Comparison of ENCODE assay signal across 12 cellular contexts in genomic region chr2:240233891-240234502, GRCh38.
DNase-seq lines count a peak whose midpoint lies in the region; ATAC-seq and TF ChIP-seq lines count a peak whose summit lies in the region.
"Had no signal": no experiment of that assay in that cellular context is flagged by ENCODE, and none has a peak within 500 bp of the region (broad histone marks: within the 10 kb centered on the region; RNA-seq: fewer than 3 reads in every experiment).

No MANE protein-coding gene starts in this region.

- 36% methylated on average over 10 of the region's 15 CpGs for WGBS in mammary epithelial cell (ENCODE audit: low coverage, missing lambda C conversion rate)

- POLR2A ChIA-PET in activated naive CD8-positive, alpha-beta T cell treated with anti-CD3 and anti-CD28 coated beads, Interleukin-2, amount 10 ng/mL, durations not matched to agents 7 days and 5 days (lab: Charles Lee) = no interaction called here

- H3K9me3 ChIP-seq in mammary epithelial cell (replicated peaks; ENCODE audit: insufficient read depth, low read length) (peaks cover 5% of the 10 kb centered on the region), lower lobe of right lung (no peaks in the 10 kb centered on the region), uterus (peaks cover 0 to 5% of the 10 kb centered on the region in 2 donors)

- in situ Hi-C loops in mammary epithelial cell (cut with MboI; ENCODE audit: low sequenced_read_pairs in 2 of 2) = loop anchor here (5.0 kb wide), 1 partner anchor 203 kb away; the partner anchor contains the start of gene GPC1 (in 2 of the 2)

- H3K27me3 ChIP-seq in mammary epithelial cell (ENCODE audit: insufficient read depth, low read length) (no peaks in the 10 kb centered on the region), lower lobe of right lung (ENCODE audit: low read depth) (no peaks in the 10 kb centered on the region), uterus (no peaks in the 10 kb centered on the region)

- no peaks in the 10 kb centered on the region for H3K4me1 Mint-ChIP-seq in activated naive CD8-positive, alpha-beta T cell treated with anti-CD3 and anti-CD28 coated beads, Interleukin-2, amount 10 ng/mL, durations not matched to agents 7 days and 5 days
- peaks cover 4% of the 10 kb centered on the region for H3K4me1 Mint-ChIP-seq in activated naive CD8-positive, alpha-beta T cell treated with anti-CD3 and anti-CD28 coated beads, Interleukin-2, amount 50 U/mL, for 24 hours

- H4K20me1 ChIP-seq in mammary epithelial cell (ENCODE audit: insufficient read depth, low read length) = no peaks in the 10 kb centered on the region

- H3K36me3 Mint-ChIP-seq in activated naive CD8-positive, alpha-beta T cell treated with anti-CD3 and anti-CD28 coated beads, Interleukin-2, amount 10 ng/mL, durations not matched to agents 7 days and 5 days = no peaks in the 10 kb centered on the region
- no peaks in the 10 kb centered on the region for H3K36me3 Mint-ChIP-seq in activated naive CD8-positive, alpha-beta T cell treated with anti-CD3 and anti-CD28 coated beads, Interleukin-2, amount 50 U/mL, for 24 hours (ENCODE audit: low read depth)

- ATAC-seq in activated naive CD8-positive, alpha-beta T cell treated with anti-CD3 and anti-CD28 coated beads, Interleukin-2, amount 10 ng/mL, durations not matched to agents 7 days and 5 days (ENCODE audit: low read depth) = no peak
- ATAC-seq in activated naive CD8-positive, alpha-beta T cell treated with anti-CD3 and anti-CD28 coated beads, Interleukin-2, amount 50 U/mL, for 24 hours = no peak
- ATAC-seq in lower lobe of right lung (peak in 1 of 2 donors; percentile 0), HG02678 (IDR thresholded peaks at IDR 0.05; ENCODE audit: unreplicated experiment) (no peak)

- no peak overlapping the region for H3K27ac Mint-ChIP-seq in activated naive CD8-positive, alpha-beta T cell treated with anti-CD3 and anti-CD28 coated beads, Interleukin-2, amount 10 ng/mL, durations not matched to agents 7 days and 5 days
- H3K27ac Mint-ChIP-seq in activated naive CD8-positive, alpha-beta T cell treated with anti-CD3 and anti-CD28 coated beads, Interleukin-2, amount 50 U/mL, for 24 hours = no peak overlapping the region
- H3K27ac Mint-ChIP-seq: activated T-helper 2 cell treated with anti-CD3 and anti-CD28 coated beads, Interferon-gamma antibody, Interleukin-2, Interleukin-4, amounts not matched to agents 10 μg/mL and 5 μg/mL and 100 μg/mL, durations not matched to agents 14 hours and 24 hours and 36 hours had no signal

- no peak overlapping the region for H3K4me3 ChIP-seq in mammary epithelial cell (replicated peaks in 1 of 3; ENCODE audit: insufficient read depth in 1 of 3, low read depth in 2 of 3, low read length in 3 of 3)
- H3K4me3 ChIP-seq in lower lobe of right lung = peak overlapping the region; percentile 8
- H3K4me3 ChIP-seq in uterus = no peak overlapping the region

- H3K27ac ChIP-seq in mammary epithelial cell (ENCODE audit: insufficient read depth, low read depth, low read length) (no peak overlapping the region), lower lobe of right lung (no peak overlapping the region), uterus (peak overlapping the region in 1 of 2 donors; percentile 63)
- H3K27ac ChIP-seq: skin epidermis had no signal

- H3K9me3 Mint-ChIP-seq in activated naive CD8-positive, alpha-beta T cell treated with anti-CD3 and anti-CD28 coated beads, Interleukin-2, amount 10 ng/mL, durations not matched to agents 7 days and 5 days = peaks cover 3% of the 10 kb centered on the region
- H3K9me3 Mint-ChIP-seq in activated naive CD8-positive, alpha-beta T cell treated with anti-CD3 and anti-CD28 coated beads, Interleukin-2, amount 50 U/mL, for 24 hours = peaks cover 8% of the 10 kb centered on the region

- dilution Hi-C loops in mammary epithelial cell (cut with HindIII; ENCODE audit: low sequenced_read_pairs) = loop anchor here (10.0 kb wide), 2 partner anchors 201 to 241 kb away; partner anchors contain the start of gene GPC1

- CTCF ChIA-PET in mammary epithelial cell (lab: Charles Lee; ENCODE audit: low non-redundant PET) = interaction anchor here (0.7 kb wide), 1 partner anchor 70 kb away, joined by 13 read pairs; no protein-coding TSS in a partner anchor

- H3K9ac ChIP-seq in mammary epithelial cell (ENCODE audit: insufficient read depth, low read length) = no peak overlapping the region

- TF ChIP-seq CTCF in mammary epithelial cell (conservative IDR thresholded peaks at IDR 0.05 in 1 of 2, IDR thresholded peaks at IDR 0.05 in 1 of 2; ENCODE audit: extremely low read depth in 1 of 2, insufficient read depth in 1 of 2, low read depth in 1 of 2, low read length in 2 of 2) (no peak), lower lobe of right lung (IDR thresholded peaks at IDR 0.05) (no peak), uterus (IDR thresholded peaks at IDR 0.05) (no peak)

- no peaks in the 10 kb centered on the region for H3K27me3 Mint-ChIP-seq in activated naive CD8-positive, alpha-beta T cell treated with anti-CD3 and anti-CD28 coated beads, Interleukin-2, amount 10 ng/mL, durations not matched to agents 7 days and 5 days
- H3K27me3 Mint-ChIP-seq in activated naive CD8-positive, alpha-beta T cell treated with anti-CD3 and anti-CD28 coated beads, Interleukin-2, amount 50 U/mL, for 24 hours = peaks cover 10% of the 10 kb centered on the region

- no peaks in the 10 kb centered on the region for H3K36me3 ChIP-seq in mammary epithelial cell (ENCODE audit: insufficient read depth, low read length)
- H3K36me3 ChIP-seq in lower lobe of right lung = no peaks in the 10 kb centered on the region
- no peaks in the 10 kb centered on the region for H3K36me3 ChIP-seq in uterus

- H3K4me1 ChIP-seq in mammary epithelial cell (ENCODE audit: insufficient read depth, low read length) (peaks cover 31% of the 10 kb centered on the region), lower lobe of right lung (peaks cover 20% of the 10 kb centered on the region), uterus (no peaks in the 10 kb centered on the region)

- H3K4me2 ChIP-seq in mammary epithelial cell (ENCODE audit: insufficient read depth, low read depth, low read length) = peak overlapping the region; percentile 54

- intact Hi-C loops in mammary epithelial cell (cut with micrococcal nuclease) = loop anchor here (1.0 to 5.0 kb wide), 8 partner anchors 17 to 608 kb away; partner anchors contain the start of gene RNPEPL1
- intact Hi-C loops in lower lobe of right lung (cut with DNase I) = no loop called here
- intact Hi-C loops in uterus (cut with DNase I; ENCODE audit: low total_unique reads) = loop anchor here (5.0 kb wide), 1 partner anchor 203 kb away; the partner anchor contains the start of gene GPC1

- DNase-seq in activated naive CD8-positive, alpha-beta T cell treated with anti-CD3 and anti-CD28 coated beads, Interleukin-2, amount 10 ng/mL, durations not matched to agents 7 days and 5 days = peak; percentile 29
- DNase-seq in activated naive CD8-positive, alpha-beta T cell treated with anti-CD3 and anti-CD28 coated beads, Interleukin-2, amount 50 U/mL, for 24 hours = no peak
- DNase-seq in mammary epithelial cell (no peak), lower lobe of right lung (peak; percentile 57), uterus (peak; percentile 18 to 30), nucleus accumbens (lab: John Stamatoyannopoulos, UW) (no peak)
- no peak for DNase-seq in activated CD4-positive, alpha-beta T cell treated with anti-CD3 and anti-CD28 coated beads for 48 hours
- DNase-seq: AML-193, KG1 had no signal

- no peak for TF ChIP-seq POLR2A in uterus (IDR thresholded peaks at IDR 0.05)

- no TSS peak for BruUV-seq in mammary epithelial cell (replicated peaks; lab: Mats Ljungman, UMichigan)

- H3K4me3 Mint-ChIP-seq in activated naive CD8-positive, alpha-beta T cell treated with anti-CD3 and anti-CD28 coated beads, Interleukin-2, amount 10 ng/mL, durations not matched to agents 7 days and 5 days = no peak overlapping the region
- H3K4me3 Mint-ChIP-seq in activated naive CD8-positive, alpha-beta T cell treated with anti-CD3 and anti-CD28 coated beads, Interleukin-2, amount 50 U/mL, for 24 hours = no peak overlapping the region

- no peaks in the 10 kb centered on the region for H3K79me2 ChIP-seq in mammary epithelial cell (ENCODE audit: insufficient read depth, low read length)

- H2AFZ ChIP-seq in mammary epithelial cell (ENCODE audit: low read depth, low read length) = no peak overlapping the region

Comparison
In these comparisons a context has a peak if more than half of its experiments do, and no peak if none do; other contexts are left out.
1. DNase-seq: peak in activated naive CD8-positive, alpha-beta T cell treated with anti-CD3 and anti-CD28 coated beads, Interleukin-2, amount 10 ng/mL, durations not matched to agents 7 days and 5 days (single experiment), lower lobe of right lung (single experiment) and uterus (2 of 2); none in activated naive CD8-positive, alpha-beta T cell treated with anti-CD3 and anti-CD28 coated beads, Interleukin-2, amount 50 U/mL, for 24 hours (single experiment), mammary epithelial cell (single experiment), activated CD4-positive, alpha-beta T cell treated with anti-CD3 and anti-CD28 coated beads for 48 hours (single experiment) and nucleus accumbens (0 of 56).